1 cellular context compared by ENCODE assay signal in genomic region chr11:65885808-65886536, GRCh38.
TF ChIP-seq lines count a peak whose summit lies in the region.

No MANE protein-coding gene starts in this region.

TF ChIP-seq in K562, 482 proteins besides CTCF, POLR2A, EP300 and RAD21:
- TF ChIP-seq L3MBTL2 (IDR thresholded peaks at IDR 0.05) (no peak), ZNF316 (IDR thresholded peaks at IDR 0.05) (peak; percentile 42; the same call in 1 of the 2 replicates)
